17 cellular contexts compared by ENCODE assay signal in the genomic region with DNA sequence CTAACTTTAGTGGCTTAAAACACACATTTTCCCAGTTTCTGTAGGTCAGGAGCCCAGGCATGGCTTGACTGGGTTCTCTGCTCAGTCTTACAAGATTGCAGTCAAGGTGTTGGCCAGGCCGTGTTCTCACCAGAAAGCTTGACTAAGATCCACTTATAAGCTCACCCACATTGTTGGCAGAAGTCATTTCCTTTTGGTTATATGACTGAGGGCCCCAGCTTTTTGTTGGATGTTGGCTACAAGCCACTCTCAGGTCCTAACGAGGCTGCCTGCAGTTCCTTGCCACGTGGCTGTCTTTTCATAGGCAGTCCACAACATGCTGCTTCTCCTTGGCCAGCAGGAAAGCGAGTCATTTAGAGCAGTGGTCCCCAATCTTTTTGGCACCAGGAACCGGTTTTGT.
A peak's percentile ranks its signal among the peaks of the same experiment; 100 is the strongest.
DNase-seq lines count a peak whose midpoint lies in the region; ATAC-seq and TF ChIP-seq lines count a peak whose summit lies in the region.
"Had no signal": no experiment of that assay in that cellular context is flagged by ENCODE, and none has a peak within 500 bp of the region (broad histone marks: within the 10 kb centered on the region; RNA-seq: fewer than 3 reads in every experiment).

No MANE protein-coding gene starts in this region.

- 67 to 85% methylated on average over 5 of the region's 5 CpGs for WGBS in testis, 2 donors
- WGBS in ovary, 3 donors = 63 to 71% (median 68%) methylated on average over 5 of the region's 5 CpGs

- H3K4me1 Mint-ChIP-seq in GM23338 = peaks cover 6% of the 10 kb centered on the region

- TF ChIP-seq POLR2A in testis (IDR thresholded peaks at IDR 0.05) (no peak), ovary (IDR thresholded peaks at IDR 0.05) (no peak)

- no peaks in the 10 kb centered on the region; the same call in none of the 2 replicates for H4K20me1 ChIP-seq in GM23338 (replicated peaks; ENCODE audit: insufficient read depth)

- no peaks in the 10 kb centered on the region for H3F3A ChIP-seq in GM23338 (replicated peaks; ENCODE audit: low read depth)

- no peak overlapping the region for H3K4me2 ChIP-seq in GM23338
- H3K4me2 ChIP-seq: hepatocyte had no signal

- H3K27me3 ChIP-seq in GM23338 (ENCODE audit: insufficient read depth) (no peaks in the 10 kb centered on the region), testis (no peaks in the 10 kb centered on the region), ovary (no peaks in the 10 kb centered on the region)
- H3K27me3 ChIP-seq: body of pancreas, hepatocyte had no signal

- H3K9me2 ChIP-seq in GM23338 (ENCODE audit: insufficient read depth) = no peaks in the 10 kb centered on the region

- no peaks in the 10 kb centered on the region for H3K9me3 ChIP-seq in testis
- no peaks in the 10 kb centered on the region for H3K9me3 ChIP-seq in ovary
- H3K9me3 ChIP-seq: body of pancreas, lower lobe of right lung had no signal

- no peak overlapping the region for H3K4me3 Mint-ChIP-seq in GM23338
- H3K4me3 Mint-ChIP-seq: endodermal cell, H9 had no signal

- no peak overlapping the region for H3K27ac ChIP-seq in GM23338 (ENCODE audit: low read depth)
- no peak overlapping the region for H3K27ac ChIP-seq in testis
- no peak overlapping the region for H3K27ac ChIP-seq in ovary
- H3K27ac ChIP-seq: body of pancreas, hepatocyte, lower lobe of right lung had no signal

- intact Hi-C loops in head of caudate nucleus (cut with DNase I) = no loop called here
- intact Hi-C loops in testis (cut with DNase I; ENCODE audit: low total_unique reads) = no loop called here
- intact Hi-C loops in ovary (cut with DNase I) = no loop called here

- no peaks in the 10 kb centered on the region; the same call in 2 of the 3 replicates for H3K9me3 Mint-ChIP-seq in GM23338
- H3K9me3 Mint-ChIP-seq: endodermal cell, H9 had no signal

- H3K4me1 ChIP-seq in GM23338 (ENCODE audit: insufficient read depth) (no peaks in the 10 kb centered on the region), testis (peaks cover 16% of the 10 kb centered on the region), ovary (ENCODE audit: insufficient read depth) (no peaks in the 10 kb centered on the region)
- H3K4me1 ChIP-seq: body of pancreas had no signal

- H2AFZ ChIP-seq in GM23338 = no peak overlapping the region
- H2AFZ ChIP-seq: hepatocyte had no signal

- H3K36me3 ChIP-seq in GM23338 (ENCODE audit: insufficient read depth) (no peaks in the 10 kb centered on the region), testis (ENCODE audit: low read depth, missing control alignments) (no peaks in the 10 kb centered on the region), ovary (no peaks in the 10 kb centered on the region)
- H3K36me3 ChIP-seq: lower lobe of right lung had no signal

- no peak for TF ChIP-seq EP300 in ovary (IDR thresholded peaks at IDR 0.05)

- ATAC-seq in GM23338 = no peak
- ATAC-seq: body of pancreas had no signal

- peak; percentile 35 for DNase-seq in stimulated activated CD4-positive, alpha-beta T cell treated with anti-CD3 and anti-CD28 coated beads, Interleukin-15, amount 100 ng/mL, for 24 hours
- no peak for DNase-seq in stimulated activated CD4-positive, alpha-beta T cell treated with anti-CD3 and anti-CD28 coated beads, Interleukin-4, amount 100 ng/mL, for 24 hours
- peak; percentile 27 for DNase-seq in NCI-H69 (lab: John Stamatoyannopoulos, UW)
- DNase-seq in cerebellar cortex (ENCODE audit: low spot score) = peak; percentile 64
- DNase-seq in GM23338 (ENCODE audit: low spot score) = no peak
- no peak for DNase-seq in head of caudate nucleus
- no peak for DNase-seq in testis
- DNase-seq in ovary = no peak
- DNase-seq: body of pancreas; DMS53; endodermal cell; H9; lower lobe of right lung; NCI-H1417 treated with DMSO at 0.1 percent for 48 hours; OCI-M1; stimulated activated CD8-positive, alpha-beta memory T cell treated with anti-CD3 and anti-CD28 coated beads, Interleukin-4, amount 100 ng/mL, for 48 hours had no signal

- H3K4me3 ChIP-seq in GM23338 = no peak overlapping the region
- no peak overlapping the region for H3K4me3 ChIP-seq in testis
- no peak overlapping the region for H3K4me3 ChIP-seq in ovary
- H3K4me3 ChIP-seq: body of pancreas, hepatocyte, lower lobe of right lung had no signal

- H3K79me2 ChIP-seq in GM23338 (replicated peaks; ENCODE audit: insufficient read depth) = no peaks in the 10 kb centered on the region
- H3K79me2 ChIP-seq: hepatocyte had no signal

- peaks cover 7% of the 10 kb centered on the region for H3K27me3 Mint-ChIP-seq in GM23338 (ENCODE audit: insufficient read depth, low read depth, poor library complexity)

- H3K27ac Mint-ChIP-seq in GM23338 = no peak overlapping the region; the same call in 1 of the 2 replicates
- H3K27ac Mint-ChIP-seq: endodermal cell had no signal

- no peaks in the 10 kb centered on the region for H3K36me3 Mint-ChIP-seq in GM23338 (ENCODE audit: low read depth)

- no peak for TF ChIP-seq CTCF in GM23338 (conservative IDR thresholded peaks at IDR 0.05; ENCODE audit: low read depth in 2 of 2)
- TF ChIP-seq CTCF in testis (IDR thresholded peaks at IDR 0.05) = no peak
- TF ChIP-seq CTCF in ovary (IDR thresholded peaks at IDR 0.05) = no peak

TF ChIP-seq in GM23338, 12 proteins besides CTCF, POLR2A, EP300 and RAD21 (continues in another document):
- TF ChIP-seq POLR2AphosphoS5 (IDR thresholded peaks at IDR 0.05; ENCODE audit: low read depth) = no peak
- no peak for TF ChIP-seq STAT1 (IDR thresholded peaks at IDR 0.05; ENCODE audit: unreplicated experiment)
- no peak for TF ChIP-seq EZH2phosphoT487 (IDR thresholded peaks at IDR 0.05; ENCODE audit: unreplicated experiment)
- no peak for TF ChIP-seq ZNF114 (CRISPR knock-in tag; IDR thresholded peaks at IDR 0.05)
- TF ChIP-seq, protein P1, sequence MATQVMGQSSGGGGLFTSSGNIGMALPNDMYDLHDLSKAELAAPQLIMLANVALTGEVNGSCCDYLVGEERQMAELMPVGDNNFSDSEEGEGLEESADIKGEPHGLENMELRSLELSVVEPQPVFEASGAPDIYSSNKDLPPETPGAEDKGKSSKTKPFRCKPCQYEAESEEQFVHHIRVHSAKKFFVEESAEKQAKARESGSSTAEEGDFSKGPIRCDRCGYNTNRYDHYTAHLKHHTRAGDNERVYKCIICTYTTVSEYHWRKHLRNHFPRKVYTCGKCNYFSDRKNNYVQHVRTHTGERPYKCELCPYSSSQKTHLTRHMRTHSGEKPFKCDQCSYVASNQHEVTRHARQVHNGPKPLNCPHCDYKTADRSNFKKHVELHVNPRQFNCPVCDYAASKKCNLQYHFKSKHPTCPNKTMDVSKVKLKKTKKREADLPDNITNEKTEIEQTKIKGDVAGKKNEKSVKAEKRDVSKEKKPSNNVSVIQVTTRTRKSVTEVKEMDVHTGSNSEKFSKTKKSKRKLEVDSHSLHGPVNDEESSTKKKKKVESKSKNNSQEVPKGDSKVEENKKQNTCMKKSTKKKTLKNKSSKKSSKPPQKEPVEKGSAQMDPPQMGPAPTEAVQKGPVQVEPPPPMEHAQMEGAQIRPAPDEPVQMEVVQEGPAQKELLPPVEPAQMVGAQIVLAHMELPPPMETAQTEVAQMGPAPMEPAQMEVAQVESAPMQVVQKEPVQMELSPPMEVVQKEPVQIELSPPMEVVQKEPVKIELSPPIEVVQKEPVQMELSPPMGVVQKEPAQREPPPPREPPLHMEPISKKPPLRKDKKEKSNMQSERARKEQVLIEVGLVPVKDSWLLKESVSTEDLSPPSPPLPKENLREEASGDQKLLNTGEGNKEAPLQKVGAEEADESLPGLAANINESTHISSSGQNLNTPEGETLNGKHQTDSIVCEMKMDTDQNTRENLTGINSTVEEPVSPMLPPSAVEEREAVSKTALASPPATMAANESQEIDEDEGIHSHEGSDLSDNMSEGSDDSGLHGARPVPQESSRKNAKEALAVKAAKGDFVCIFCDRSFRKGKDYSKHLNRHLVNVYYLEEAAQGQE (IDR thresholded peaks at IDR 0.05; ENCODE audit: unreplicated experiment) = no peak
- no peak for TF ChIP-seq CREB1 (CRISPR knock-in tag; IDR thresholded peaks at IDR 0.05; ENCODE audit: low read depth)
- TF ChIP-seq EZH2 (IDR thresholded peaks at IDR 0.05; ENCODE audit: low read depth, unreplicated experiment) = no peak
- no peak for TF ChIP-seq NANOG (IDR thresholded peaks at IDR 0.05; ENCODE audit: borderline replicate concordance)
- no peak for TF ChIP-seq JUNB (IDR thresholded peaks at IDR 0.05; ENCODE audit: unreplicated experiment)
- no peak for TF ChIP-seq ZNF331 (CRISPR knock-in tag; IDR thresholded peaks at IDR 0.05; ENCODE audit: low read depth)
- TF ChIP-seq, protein P2, sequence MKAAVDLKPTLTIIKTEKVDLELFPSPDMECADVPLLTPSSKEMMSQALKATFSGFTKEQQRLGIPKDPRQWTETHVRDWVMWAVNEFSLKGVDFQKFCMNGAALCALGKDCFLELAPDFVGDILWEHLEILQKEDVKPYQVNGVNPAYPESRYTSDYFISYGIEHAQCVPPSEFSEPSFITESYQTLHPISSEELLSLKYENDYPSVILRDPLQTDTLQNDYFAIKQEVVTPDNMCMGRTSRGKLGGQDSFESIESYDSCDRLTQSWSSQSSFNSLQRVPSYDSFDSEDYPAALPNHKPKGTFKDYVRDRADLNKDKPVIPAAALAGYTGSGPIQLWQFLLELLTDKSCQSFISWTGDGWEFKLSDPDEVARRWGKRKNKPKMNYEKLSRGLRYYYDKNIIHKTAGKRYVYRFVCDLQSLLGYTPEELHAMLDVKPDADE (IDR thresholded peaks at IDR 0.05) = no peak

Comparison
In these comparisons a context has a peak if more than half of its experiments do, and no peak if none do; other contexts are left out.
1. DNase-seq: peak in stimulated activated CD4-positive, alpha-beta T cell treated with anti-CD3 and anti-CD28 coated beads, Interleukin-15, amount 100 ng/mL, for 24 hours (single experiment), NCI-H69 (single experiment) and cerebellar cortex (single experiment); none in stimulated activated CD4-positive, alpha-beta T cell treated with anti-CD3 and anti-CD28 coated beads, Interleukin-4, amount 100 ng/mL, for 24 hours (single experiment), GM23338 (single experiment), head of caudate nucleus (0 of 42), testis (single experiment) and ovary (0 of 5).